14 cellular contexts compared by ENCODE assay signal in the genomic region with DNA sequence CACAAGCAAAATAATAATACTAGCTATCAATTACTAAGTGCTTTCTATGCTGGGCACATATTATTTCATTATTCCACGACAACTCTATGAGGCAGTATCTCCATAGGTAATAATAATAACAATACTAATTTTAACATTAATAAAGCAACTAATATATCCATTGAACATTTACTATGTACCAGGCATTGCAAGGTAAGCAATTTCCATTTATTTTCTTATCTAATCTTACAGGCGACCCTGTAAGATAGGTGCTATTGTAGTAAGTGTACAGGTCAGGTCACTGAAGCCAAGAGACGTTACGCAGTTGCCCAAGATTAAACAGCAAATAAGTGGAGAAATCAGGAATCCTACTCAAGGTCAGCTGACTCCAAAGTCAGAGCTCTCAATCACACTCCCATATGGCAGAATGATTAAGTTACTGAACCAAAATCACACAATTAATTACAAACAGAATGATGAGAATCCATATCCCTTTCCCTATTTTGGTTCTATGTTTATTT.
A peak's percentile ranks its signal among the peaks of the same experiment; 100 is the strongest.
DNase-seq lines count a peak whose midpoint lies in the region; ATAC-seq, FAIRE-seq and TF ChIP-seq lines count a peak whose summit lies in the region.
"Had no signal": no experiment of that assay in that cellular context is flagged by ENCODE, and none has a peak within 500 bp of the region (broad histone marks: within the 10 kb centered on the region; RNA-seq: fewer than 3 reads in every experiment).

No MANE protein-coding gene starts in this region.

- DNase-seq in A549 (ENCODE audit: low read depth in 1 of 2, low spot score in 1 of 2) (no peak), IMR-90 (no peak), mesothelial cell of epicardium (ENCODE audit: low spot score in 2 of 2, unreplicated experiment in 2 of 2) (no peak), NCI-H1105 (lab: John Stamatoyannopoulos, UW) (no peak), GF-D8 (lab: John Stamatoyannopoulos, UW) (no peak), MCF 10A (ENCODE audit: unreplicated experiment) (no peak)
- no peak for DNase-seq in activated naive CD4-positive, alpha-beta T cell treated with anti-CD3 and anti-CD28 coated beads, Interleukin-2, amount 50 U/mL, for 72 hours (ENCODE audit: low spot score in 2 of 2)
- DNase-seq: amniotic stem cell; dermis blood vessel endothelial cell; GOT3; stimulated activated CD4-positive, alpha-beta T cell treated with anti-CD3 and anti-CD28 coated beads, Interleukin-2, amount 100 ng/mL, for 48 hours had no signal

- peaks cover 45 to 82% of the 10 kb centered on the region in 2 experiments for H3K79me1 ChIP-seq in IMR-90 (ENCODE audit: low read depth in 1 of 2, low read length in 2 of 2)

- in situ Hi-C loops in IMR-90 (cut with MboI; ENCODE audit: low sequenced_read_pairs), result no loop called here

- H3K18ac ChIP-seq in IMR-90 (ENCODE audit: low read depth, low read length), result no peak overlapping the region

- H2BK15ac ChIP-seq in IMR-90 (ENCODE audit: low read depth, low read length), result peak overlapping the region; percentile 70; the same call in 1 of the 3 replicates

- peaks cover 6 to 11% of the 10 kb centered on the region in 2 donors for H3K36me3 Mint-ChIP-seq in activated naive CD4-positive, alpha-beta T cell treated with anti-CD3 and anti-CD28 coated beads, Interleukin-2, amount 50 U/mL, for 72 hours
- H3K36me3 Mint-ChIP-seq in mesothelial cell of epicardium (peaks cover 5% of the 10 kb centered on the region), MCF 10A (ENCODE audit: insufficient read depth, unreplicated experiment) (peaks cover 12% of the 10 kb centered on the region)

- POLR2A ChIA-PET in A549 (lab: Yijun Ruan, JAX) (no interaction called here), IMR-90 (lab: Charles Lee; ENCODE audit: unreplicated experiment) (interaction anchor here (1.2 kb wide), 1 partner anchor 10 kb away, joined by 6 read pairs; no protein-coding TSS in a partner anchor), MCF 10A (lab: Yijun Ruan, JAX) (interaction anchor here (0.9 to 3.9 kb wide), 2 partner anchors 9 to 10 kb away, joined by 3 to 32 read pairs; no protein-coding TSS in a partner anchor)

- peak overlapping the region; percentile 73; the same call in 1 of the 2 replicates for H2BK20ac ChIP-seq in IMR-90 (ENCODE audit: low read depth, low read length)

- H4K20me1 ChIP-seq in IMR-90 (ENCODE audit: insufficient read depth, low read length), result peaks cover 10% of the 10 kb centered on the region

- no peak overlapping the region for H3K23ac ChIP-seq in IMR-90 (ENCODE audit: low read depth, low read length)

- no peak overlapping the region for H2AFZ ChIP-seq in IMR-90 (replicated peaks; ENCODE audit: low read length, poor library complexity)

- no peak for FAIRE-seq in A549 (lab: Jason Lieb, UNC)
- FAIRE-seq: RCC 7860 had no signal

- TF ChIP-seq EP300 in A549 (IDR thresholded peaks at IDR 0.05), result no peak

- H3K27me3 Mint-ChIP-seq in mesothelial cell of epicardium (ENCODE audit: low read depth) (no peaks in the 10 kb centered on the region), MCF 10A (ENCODE audit: insufficient read depth, unreplicated experiment) (no peaks in the 10 kb centered on the region)

- H3K4me1 ChIP-seq in A549 (peaks cover 23% of the 10 kb centered on the region), IMR-90 (ENCODE audit: control insufficient read depth, insufficient read depth, low read length) (peaks cover 11% of the 10 kb centered on the region)

- TF ChIP-seq POLR2A in A549 (IDR thresholded peaks at IDR 0.05; ENCODE audit: low read length) (no peak), IMR-90 (IDR thresholded peaks at IDR 0.05; ENCODE audit: low read depth, low read length) (no peak)

- H3K4me2 ChIP-seq in A549, result no peak overlapping the region; the same call in 2 of the 3 replicates
- no peak overlapping the region for H3K4me2 ChIP-seq in IMR-90 (ENCODE audit: low read depth, low read length)

- intact Hi-C loops in IMR-90 (cut with micrococcal nuclease) (no loop called here), MCF 10A (cut with micrococcal nuclease) (no loop called here)

- no peak overlapping the region for H3K27ac ChIP-seq in A549
- no peak overlapping the region for H3K27ac ChIP-seq in IMR-90 (ENCODE audit: insufficient read depth, low read length)
- H3K27ac ChIP-seq: HL-60 had no signal

- no peak overlapping the region for H3K56ac ChIP-seq in IMR-90 (ENCODE audit: extremely low read depth, insufficient read depth, low read length)

- H4K8ac ChIP-seq in IMR-90 (ENCODE audit: low read depth in 2 of 2, low read length in 2 of 2), result peak overlapping the region in 1 of 2 experiments; percentile 9; a peak in 1 of 4 replicates

- no peak for ATAC-seq in A549
- ATAC-seq in IMR-90 (ENCODE audit: low read depth), result no peak
- ATAC-seq in activated naive CD4-positive, alpha-beta T cell treated with anti-CD3 and anti-CD28 coated beads, Interleukin-2, amount 50 U/mL, for 72 hours, result no peak
- ATAC-seq in GM19463 (IDR thresholded peaks at IDR 0.05; ENCODE audit: unreplicated experiment), result no peak

- peaks cover 0 to 5% of the 10 kb centered on the region in 2 donors for H3K9me3 Mint-ChIP-seq in activated naive CD4-positive, alpha-beta T cell treated with anti-CD3 and anti-CD28 coated beads, Interleukin-2, amount 50 U/mL, for 72 hours
- H3K9me3 Mint-ChIP-seq in mesothelial cell of epicardium (no peaks in the 10 kb centered on the region), MCF 10A (ENCODE audit: unreplicated experiment) (no peaks in the 10 kb centered on the region)

- no peak for TF ChIP-seq RAD21 in A549 (conservative IDR thresholded peaks at IDR 0.05 in 1 of 2, IDR thresholded peaks at IDR 0.05 in 1 of 2)
- TF ChIP-seq RAD21 in IMR-90 (IDR thresholded peaks at IDR 0.05; ENCODE audit: low read length), result no peak

- H3K27me3 ChIP-seq in IMR-90 (ENCODE audit: control insufficient read depth, insufficient read depth, low read length), result no peaks in the 10 kb centered on the region

- no peak overlapping the region for H3K9ac ChIP-seq in IMR-90 (ENCODE audit: low read depth, low read length)

- peak overlapping the region; percentile 86 to 96 for H3K27ac Mint-ChIP-seq in activated naive CD4-positive, alpha-beta T cell treated with anti-CD3 and anti-CD28 coated beads, Interleukin-2, amount 50 U/mL, for 72 hours
- H3K27ac Mint-ChIP-seq in mesothelial cell of epicardium (peak overlapping the region; percentile 79), MCF 10A (ENCODE audit: low read depth, unreplicated experiment) (no peak overlapping the region)

- 0 out of 2 replicates have a peak overlapping the region, but pooled peaks have one; percentile 64 for H3K4ac ChIP-seq in IMR-90 (ENCODE audit: low read depth, low read length)

- peak overlapping the region; percentile 89 for H2AK5ac ChIP-seq in IMR-90 (ENCODE audit: low read depth, low read length)

- dilution Hi-C loops in IMR-90 (cut with HindIII; ENCODE audit: low sequenced_read_pairs, unreplicated experiment), result no loop called here

- H3K4me1 Mint-ChIP-seq in mesothelial cell of epicardium, result peaks cover 35% of the 10 kb centered on the region
- peaks cover 15% of the 10 kb centered on the region for H3K4me1 Mint-ChIP-seq in MCF 10A (ENCODE audit: insufficient read depth, unreplicated experiment)

- 91% methylated on average over 4 of the region's 4 CpGs for WGBS in A549 (ENCODE audit: missing lambda C conversion rate)
- no CpG with 5 or more reads among the region's 4 CpGs for WGBS in IMR-90 (ENCODE audit: extremely low coverage in 2 of 2, insufficient read length in 1 of 2), 2 experiments

- peak overlapping the region; percentile 20 for H2BK5ac ChIP-seq in IMR-90 (ENCODE audit: low read depth, low read length, poor library complexity, severe bottlenecking)

- H2AK9ac ChIP-seq in IMR-90 (replicated peaks; ENCODE audit: low read depth, low read length, poor library complexity), result no peak overlapping the region

- peaks cover 19% of the 10 kb centered on the region for H3K9me1 ChIP-seq in IMR-90 (ENCODE audit: insufficient read depth, low read length)

- peaks cover 4% of the 10 kb centered on the region; the same call in 1 of the 2 replicates for H3K36me3 ChIP-seq in IMR-90 (ENCODE audit: control insufficient read depth, insufficient read depth, low read length)

- CTCF ChIA-PET in A549 (lab: Yijun Ruan, JAX) (interaction anchor here (1.0 kb wide), 1 partner anchor 182 kb away, joined by 3 read pairs; no protein-coding TSS in a partner anchor), IMR-90 (lab: Yijun Ruan, JAX) (no interaction called here), MCF 10A (lab: Yijun Ruan, JAX) (interaction anchor here (1.7 kb wide), 1 partner anchor 9 kb away, joined by 4 read pairs; no protein-coding TSS in a partner anchor)

- H2BK120ac ChIP-seq in IMR-90 (ENCODE audit: low read depth, low read length), result peak overlapping the region; percentile 26; the same call in 1 of the 2 replicates

- H4K91ac ChIP-seq in IMR-90 (ENCODE audit: insufficient read depth, low read depth, low read length), result peak overlapping the region; percentile 54; the same call in 1 of the 2 replicates

- no TSS peak for BruUV-seq in IMR-90 (replicated peaks; lab: Mats Ljungman, UMichigan)
- no TSS peak for BruUV-seq in MCF 10A (replicated peaks; lab: Mats Ljungman, UMichigan)

- no peak overlapping the region for H4K5ac ChIP-seq in IMR-90 (ENCODE audit: low read depth, low read length)

- peak overlapping the region; percentile 69; the same call in 1 of the 2 replicates for H3K14ac ChIP-seq in IMR-90 (replicated peaks; ENCODE audit: low read depth, low read length)

- H3K4me3 Mint-ChIP-seq in mesothelial cell of epicardium, result no peak overlapping the region
- H3K4me3 Mint-ChIP-seq in MCF 10A (ENCODE audit: unreplicated experiment), result no peak overlapping the region

- H3K4me3 ChIP-seq in A549, result no peak overlapping the region
- no peak overlapping the region for H3K4me3 ChIP-seq in IMR-90 (ENCODE audit: insufficient read depth, low read depth, low read length)

- no peaks in the 10 kb centered on the region for H3K9me3 ChIP-seq in A549
- no peaks in the 10 kb centered on the region for H3K9me3 ChIP-seq in IMR-90 (ENCODE audit: control insufficient read depth, insufficient read depth, low read length)

- TF ChIP-seq CTCF in A549 (IDR thresholded peaks at IDR 0.05) (no peak), IMR-90 (conservative IDR thresholded peaks at IDR 0.05; ENCODE audit: low read depth, low read length) (no peak), mesothelial cell of epicardium (IDR thresholded peaks at IDR 0.05; ENCODE audit: unreplicated experiment) (no peak), MCF 10A (IDR thresholded peaks at IDR 0.05; ENCODE audit: unreplicated experiment) (no peak)

TF ChIP-seq in A549, 52 proteins besides CTCF, POLR2A, EP300 and RAD21:
- TF ChIP-seq MAFK (IDR thresholded peaks at IDR 0.05; ENCODE audit: partially characterized antibody) (peak; percentile 38), ZSCAN20 (CRISPR knock-in tag; IDR thresholded peaks at IDR 0.05) (no peak)

TF ChIP-seq in IMR-90, 13 proteins besides CTCF, POLR2A, EP300 and RAD21 (continues in another document):
- no peak for TF ChIP-seq USF2 (IDR thresholded peaks at IDR 0.05; ENCODE audit: low read depth, low read length)
